14 cellular contexts compared by ENCODE assay signal in genomic region chr11:66259225-66259624, GRCh38. TPM values are rescaled to one million over a fixed set of nuclear protein-coding genes. Genes with fewer than 3 reads are reported as not detected.
A peak's percentile ranks its signal among the peaks of the same experiment; 100 is the strongest.
DNase-seq lines count a peak whose midpoint lies in the region; ATAC-seq, FAIRE-seq and TF ChIP-seq lines count a peak whose summit lies in the region.
"Had no signal": no experiment of that assay in that cellular context is flagged by ENCODE, and none has a peak within 500 bp of the region (broad histone marks: within the 10 kb centered on the region; RNA-seq: fewer than 3 reads in every experiment).

No MANE protein-coding gene starts in this region.

- H3K4ac ChIP-seq in H1 (replicated peaks; ENCODE audit: insufficient read length, low read depth, low read length) = no peak overlapping the region

- BruUV-seq in PC-9 (replicated peaks; lab: Mats Ljungman, UMichigan) = TSS peak; percentile 35

- no peak for TF ChIP-seq CTCF in PC-9 (conservative IDR thresholded peaks at IDR 0.05)
- no peak for TF ChIP-seq CTCF in H1 (IDR thresholded peaks at IDR 0.05; ENCODE audit: control extremely low read depth in 1 of 3, insufficient read depth in 1 of 3, low read depth in 1 of 3, low read length in 3 of 3)
- TF ChIP-seq CTCF in upper lobe of right lung (IDR thresholded peaks at IDR 0.05) = no peak

- no peak overlapping the region for H4K91ac ChIP-seq in H1 (replicated peaks; ENCODE audit: insufficient read length, low read length)

- H3K27ac ChIP-seq in PC-9 (no peak overlapping the region), H1 (ENCODE audit: low read depth, low read length) (no peak overlapping the region), upper lobe of right lung (no peak overlapping the region)
- H3K27ac ChIP-seq: right lobe of liver had no signal

- no peak overlapping the region for H3K9ac ChIP-seq in H1 (replicated peaks in 1 of 4; ENCODE audit: extremely low read depth in 1 of 4, low read depth in 3 of 4, low read length in 3 of 4)
- H3K9ac ChIP-seq in skeletal muscle satellite cell (ENCODE audit: low read depth, low read length) = peak overlapping the region; percentile 97

- no peak for ATAC-seq in upper lobe of right lung

- H2AFZ ChIP-seq in PC-9 = no peak overlapping the region
- H2AFZ ChIP-seq in H1 (ENCODE audit: low read length) = no peak overlapping the region

- H3K4me1 ChIP-seq in PC-9 (replicated peaks; ENCODE audit: insufficient read depth) = 0 out of 2 replicates have a peak, but pooled peaks cover 15% of the 10 kb centered on the region
- H3K4me1 ChIP-seq in H1 (replicated peaks in 1 of 4; ENCODE audit: control insufficient read depth in 3 of 4, insufficient read depth in 4 of 4, low read length in 3 of 4) = peaks cover 0 to 5% (median 2%) of the 10 kb centered on the region in 4 experiments; a peak in 4 of 7 replicates
- H3K4me1 ChIP-seq in skeletal muscle satellite cell (ENCODE audit: control insufficient read depth, insufficient read depth, low read length) = peaks cover 15% of the 10 kb centered on the region
- peaks cover 12% of the 10 kb centered on the region for H3K4me1 ChIP-seq in upper lobe of right lung

- no peaks in the 10 kb centered on the region for H3K9me3 ChIP-seq in PC-9 (ENCODE audit: insufficient read depth, low read depth)
- H3K9me3 ChIP-seq in H1 (ENCODE audit: insufficient read depth in 2 of 2, low read depth in 1 of 2, low read length in 1 of 2) = no peaks in the 10 kb centered on the region
- H3K9me3 ChIP-seq in skeletal muscle satellite cell (replicated peaks; ENCODE audit: low read length) = no peaks in the 10 kb centered on the region
- no peaks in the 10 kb centered on the region for H3K9me3 ChIP-seq in upper lobe of right lung
- H3K9me3 ChIP-seq: right lobe of liver, transverse colon had no signal

- no peak for FAIRE-seq in H1 (lab: Jason Lieb, UNC)

- TF ChIP-seq POLR2A in H1 (IDR thresholded peaks at IDR 0.05; ENCODE audit: control extremely low read depth in 1 of 2, low read depth in 2 of 2, low read length in 2 of 2) = no peak

- H3K23me2 ChIP-seq in H1 (ENCODE audit: low read depth, low read length) = peaks cover 10% of the 10 kb centered on the region

- H2BK5ac ChIP-seq in H1 (ENCODE audit: low read depth, low read length) = no peak overlapping the region

- no peak overlapping the region for H3K56ac ChIP-seq in H1 (replicated peaks; ENCODE audit: insufficient read length, low read depth, low read length)

- H3K79me1 ChIP-seq in H1 (ENCODE audit: low read depth, low read length) = no peaks in the 10 kb centered on the region

- no peak overlapping the region for H4K5ac ChIP-seq in H1 (ENCODE audit: insufficient read length, low read depth, low read length)

- H3K23ac ChIP-seq in H1 (ENCODE audit: insufficient read length) = no peak overlapping the region

- H3F3A ChIP-seq in PC-9 (ENCODE audit: insufficient read depth, low read depth) = peaks cover 15% of the 10 kb centered on the region; the same call in 1 of the 2 replicates

- H4K8ac ChIP-seq in H1 (ENCODE audit: extremely low read depth, insufficient read depth, low read length) = no peak overlapping the region

- H3K27me3 ChIP-seq in PC-9 (ENCODE audit: insufficient read depth, low read depth) (no peaks in the 10 kb centered on the region), H1 (replicated peaks in 1 of 4; ENCODE audit: control insufficient read depth in 3 of 4, extremely low read depth in 1 of 4, insufficient read depth in 3 of 4, low read length in 3 of 4) (peaks cover 0 to 3% (median 0%) of the 10 kb centered on the region in 4 experiments; a peak in 1 of 7 replicates), skeletal muscle satellite cell (ENCODE audit: control insufficient read depth, insufficient read depth, low read length) (no peaks in the 10 kb centered on the region), upper lobe of right lung (no peaks in the 10 kb centered on the region)
- H3K27me3 ChIP-seq: right lobe of liver had no signal

- no peak overlapping the region for H3K18ac ChIP-seq in H1 (ENCODE audit: extremely low read depth, low read length)

- no peak overlapping the region for H3K14ac ChIP-seq in H1 (ENCODE audit: insufficient read length)

- H2BK120ac ChIP-seq in H1 (replicated peaks; ENCODE audit: low read depth, low read length) = no peak overlapping the region

- intact Hi-C loops in PC-9 (cut with micrococcal nuclease; ENCODE audit: unreplicated experiment) = no loop called here
- intact Hi-C loops in upper lobe of right lung (cut with DNase I) = no loop called here

- no peak for TF ChIP-seq RAD21 in H1 (IDR thresholded peaks at IDR 0.05 in 1 of 2, conservative IDR thresholded peaks at IDR 0.05 in 1 of 2; ENCODE audit: low read depth in 2 of 2, low read length in 2 of 2)

- H3K9me2 ChIP-seq in PC-9 (ENCODE audit: insufficient read depth) = no peaks in the 10 kb centered on the region

- WGBS in H1 (ENCODE audit: extremely low coverage in 1 of 2, insufficient coverage in 1 of 2, insufficient read length in 1 of 2, insufficient replicate concordance in 2 of 2, low coverage in 1 of 2, low lambda C conversion rate in 2 of 2, missing lambda C conversion rate in 1 of 2), 2 experiments = 90% methylated on average over 2 of the region's 2 CpGs; no CpG with 5 or more reads in 1 of the 2 experiments

- H3K9me3 Mint-ChIP-seq in activated T-cell treated with anti-CD3 and anti-CD28 coated beads, Interleukin-2, amount 50 U/mL, for 24 hours = no peaks in the 10 kb centered on the region

- no peak overlapping the region for H2BK12ac ChIP-seq in H1 (ENCODE audit: low read depth, low read length)

- no peak overlapping the region for H2BK20ac ChIP-seq in H1 (ENCODE audit: low read length)

- no peak overlapping the region for H2BK15ac ChIP-seq in H1 (ENCODE audit: low read length)

- TF ChIP-seq EP300 in H1 (IDR thresholded peaks at IDR 0.05; ENCODE audit: borderline replicate concordance in 1 of 2, low read depth in 2 of 2, low read length in 2 of 2) = no peak

- no peak for DNase-seq in activated T-cell treated with anti-CD3 and anti-CD28 coated beads, Interleukin-2, amount 50 U/mL, for 24 hours
- no peak for DNase-seq in activated T-cell treated with anti-CD3 and anti-CD28 coated beads for 4 hours
- no peak for DNase-seq in PC-9
- DNase-seq in H1 (ENCODE audit: low read depth in 1 of 2, low spot score in 2 of 2) = no peak
- no peak for DNase-seq in NCI-H2081 (lab: John Stamatoyannopoulos, UW)
- no peak for DNase-seq in upper lobe of right lung
- no peak for DNase-seq in ureter (ENCODE audit: low spot score)
- DNase-seq: central memory CD4-positive, alpha-beta T cell; EL; erythroblast; right lobe of liver; T-helper 9 cell; transverse colon had no signal

- H3K27me3 Mint-ChIP-seq in activated T-cell treated with anti-CD3 and anti-CD28 coated beads, Interleukin-2, amount 50 U/mL, for 24 hours = no peaks in the 10 kb centered on the region

- no peaks in the 10 kb centered on the region; the same call in 1 of the 2 replicates for H4K20me1 ChIP-seq in PC-9 (ENCODE audit: insufficient read depth)
- H4K20me1 ChIP-seq in H1 (replicated peaks in 1 of 2; ENCODE audit: control insufficient read depth in 1 of 2, insufficient read depth in 2 of 2, low read length in 2 of 2) = peaks cover 5 to 19% of the 10 kb centered on the region in 2 experiments

- POLR2A ChIA-PET in PC-9 (lab: Charles Lee; ENCODE audit: unreplicated experiment) (no interaction called here), H1 (lab: Charles Lee; ENCODE audit: partially characterized antibody) (interaction anchor here (0.7 to 1.2 kb wide), 4 partner anchors 14 to 208 kb away, joined by 3 to 4 read pairs (median 3); no protein-coding TSS in a partner anchor)

- peak overlapping the region; percentile 94 for H3K4me3 Mint-ChIP-seq in activated T-cell treated with anti-CD3 and anti-CD28 coated beads, Interleukin-2, amount 50 U/mL, for 24 hours

- peak overlapping the region; percentile 99 for H3K27ac Mint-ChIP-seq in activated T-cell treated with anti-CD3 and anti-CD28 coated beads, Interleukin-2, amount 50 U/mL, for 24 hours

- CTCF ChIA-PET in PC-9 (lab: Charles Lee) = no interaction called here
- CTCF ChIA-PET in H1 (lab: Charles Lee; ENCODE audit: partially characterized antibody) = interaction anchor here (0.6 to 1.5 kb wide), 7 partner anchors 7 to 304 kb away, joined by 3 to 8 read pairs (median 4); no protein-coding TSS in a partner anchor

- H3K36me3 Mint-ChIP-seq in activated T-cell treated with anti-CD3 and anti-CD28 coated beads, Interleukin-2, amount 50 U/mL, for 24 hours (ENCODE audit: low read depth) = peaks cover 66% of the 10 kb centered on the region

- peaks cover 34% of the 10 kb centered on the region for H3K4me1 Mint-ChIP-seq in activated T-cell treated with anti-CD3 and anti-CD28 coated beads, Interleukin-2, amount 50 U/mL, for 24 hours (ENCODE audit: low read depth)

- H2AK5ac ChIP-seq in H1 (ENCODE audit: low read depth, low read length) = no peak overlapping the region

- H3K4me2 ChIP-seq in PC-9 (peak overlapping the region; percentile 92), H1 (ENCODE audit: insufficient read depth in 1 of 2, low read depth in 2 of 2, low read length in 2 of 2) (peak overlapping the region in 1 of 2 experiments; percentile 27; a peak in 1 of 4 replicates), skeletal muscle satellite cell (ENCODE audit: low read length) (peak overlapping the region; percentile 99)

- H3K4me3 ChIP-seq in PC-9 = peak overlapping the region; percentile 93; the same call in 1 of the 2 replicates
- peak overlapping the region in 1 of 4 experiments; percentile 92; a peak in 2 of 8 replicates for H3K4me3 ChIP-seq in H1 (ENCODE audit: extremely low read depth in 1 of 4, insufficient read depth in 2 of 4, low read depth in 3 of 4, low read length in 4 of 4)
- no peak overlapping the region for H3K4me3 ChIP-seq in skeletal muscle satellite cell (ENCODE audit: low read length)
- no peak overlapping the region for H3K4me3 ChIP-seq in upper lobe of right lung

- H3K79me2 ChIP-seq in PC-9 (ENCODE audit: low read depth) = peaks cover 17% of the 10 kb centered on the region
- peaks cover 0 to 5% of the 10 kb centered on the region in 2 experiments; a peak in 1 of 4 replicates for H3K79me2 ChIP-seq in H1 (ENCODE audit: control insufficient read depth in 1 of 2, insufficient read depth in 2 of 2, low read length in 2 of 2)

- 0 out of 2 replicates have a peak, but pooled peaks cover 8% of the 10 kb centered on the region for H3K36me3 ChIP-seq in PC-9 (ENCODE audit: low read depth)
- H3K36me3 ChIP-seq in H1 (ENCODE audit: control insufficient read depth in 2 of 4, insufficient read depth in 4 of 4, low read length in 3 of 4) = peaks cover 12 to 24% (median 17%) of the 10 kb centered on the region in 4 experiments; a peak in 7 of 8 replicates
- H3K36me3 ChIP-seq in skeletal muscle satellite cell (ENCODE audit: insufficient read depth, low read length) = peaks cover 41% of the 10 kb centered on the region
- no peaks in the 10 kb centered on the region for H3K36me3 ChIP-seq in upper lobe of right lung
- H3K36me3 ChIP-seq: right lobe of liver, transverse colon had no signal

RNA-seq across cellular contexts. Expression of gene KLC2, which starts 1.7 kb away (rescaled TPM):
- total RNA-seq in PC-9 (2021) = 48.3 and 58.4 TPM in 2 replicates
- total RNA-seq in H1 (2021; fragmentation: NEBNext Ultra II Directional; extraction: Animal tissue kit (Norgen Biotek cat#: 25700)) = 41.8 and 42.5 TPM in 2 replicates
- polyA plus RNA-seq in H1 (2011; rRNA removed) = 17.3 and 28.6 TPM in 2 replicates
- 20.5 TPM for polyA plus RNA-seq in H1 (2011; cell fraction: cytosol; rRNA removed)
- 71.8 TPM for polyA plus RNA-seq in H1 (2011; cell fraction: nucleus; rRNA removed)
- 31.1 to 40.5 TPM (median 38.8 TPM) in 4 replicates for polyA plus RNA-seq in H1 (2012, experiment 1 of 2)
- polyA plus RNA-seq in H1 (2012, experiment 2 of 2) = 28.5 TPM
- polyA plus RNA-seq in H1 (2013, experiment 1 of 2) = 25.6 TPM
- polyA plus RNA-seq in H1 (2013, experiment 2 of 2) = 23.0 TPM
- polyA minus RNA-seq in H1 (2011; rRNA and poly(A)+ RNA removed) = 13.9 and 27.0 TPM in 2 replicates
- polyA minus RNA-seq in H1 (2011; cell fraction: cytosol; rRNA and poly(A)+ RNA removed) = 20.8 TPM
- 25.4 TPM for polyA minus RNA-seq in H1 (2011; cell fraction: nucleus; rRNA and poly(A)+ RNA removed)
- 15.1 and 17.0 TPM in 2 replicates for total RNA-seq in skeletal muscle satellite cell (2012; rRNA removed)
- total RNA-seq in upper lobe of right lung = 27.6 TPM
- total RNA-seq in ureter = 31.3 TPM

RNA-seq across cellular contexts. Expression of gene RAB1B, which starts 9.2 kb away (rescaled TPM):
- total RNA-seq in PC-9 (2021) (209 and 232 TPM in 2 replicates), upper lobe of right lung (138 TPM), ureter (157 TPM)
- total RNA-seq in H1 (2021; fragmentation: NEBNext Ultra II Directional; extraction: Animal tissue kit (Norgen Biotek cat#: 25700)) = 100 and 106 TPM in 2 replicates
- 217 and 306 TPM in 2 replicates for polyA plus RNA-seq in H1 (2011; rRNA removed)
- polyA plus RNA-seq in H1 (2011; cell fraction: cytosol; rRNA removed) = 154 TPM
- 150 TPM for polyA plus RNA-seq in H1 (2011; cell fraction: nucleus; rRNA removed)
- polyA plus RNA-seq in H1 (2012, experiment 1 of 2) = 83.5 to 116 TPM (median 115 TPM) in 4 replicates
- polyA plus RNA-seq in H1 (2012, experiment 2 of 2) = 130 TPM
- 89.8 TPM for polyA plus RNA-seq in H1 (2013, experiment 1 of 2)
- 91.6 TPM for polyA plus RNA-seq in H1 (2013, experiment 2 of 2)
- 110 and 111 TPM in 2 replicates for polyA minus RNA-seq in H1 (2011; rRNA and poly(A)+ RNA removed)
- polyA minus RNA-seq in H1 (2011; cell fraction: cytosol; rRNA and poly(A)+ RNA removed) = 81.3 TPM
- polyA minus RNA-seq in H1 (2011; cell fraction: nucleus; rRNA and poly(A)+ RNA removed) = 39.8 TPM
- total RNA-seq in skeletal muscle satellite cell (2012; rRNA removed) = 77.3 and 92.0 TPM in 2 replicates

RNA-seq across cellular contexts. Expression of gene CNIH2, which starts 18.8 kb away (rescaled TPM):
- total RNA-seq in PC-9 (2021) = 5.5 and 6.8 TPM in 2 replicates
- total RNA-seq in H1 (2021; fragmentation: NEBNext Ultra II Directional; extraction: Animal tissue kit (Norgen Biotek cat#: 25700)) = 15.8 and 17.0 TPM in 2 replicates
- 11.6 and 12.5 TPM in 2 replicates for polyA plus RNA-seq in H1 (2011; rRNA removed)
- polyA plus RNA-seq in H1 (2011; cell fraction: cytosol; rRNA removed) = 5.5 TPM
- 13.1 TPM for polyA plus RNA-seq in H1 (2011; cell fraction: nucleus; rRNA removed)
- 11.7 to 18.1 TPM (median 16.2 TPM) in 4 replicates for polyA plus RNA-seq in H1 (2012, experiment 1 of 2)
- polyA plus RNA-seq in H1 (2012, experiment 2 of 2) = 12.4 TPM
- polyA plus RNA-seq in H1 (2013, experiment 1 of 2) = 12.7 TPM
- polyA plus RNA-seq in H1 (2013, experiment 2 of 2) = 13.4 TPM
- 8.5 and 9.1 TPM in 2 replicates for polyA minus RNA-seq in H1 (2011; rRNA and poly(A)+ RNA removed)
- 11.6 TPM for polyA minus RNA-seq in H1 (2011; cell fraction: cytosol; rRNA and poly(A)+ RNA removed)
- polyA minus RNA-seq in H1 (2011; cell fraction: nucleus; rRNA and poly(A)+ RNA removed) = 5.0 TPM
- 1.3 TPM in 1 of 2 replicates, not detected in the other for total RNA-seq in skeletal muscle satellite cell (2012; rRNA removed)
- total RNA-seq in upper lobe of right lung = 1.6 TPM
- 2.2 TPM for total RNA-seq in ureter

RNA-seq across cellular contexts. Expression of gene YIF1A, which starts 29.7 kb away (rescaled TPM):
- total RNA-seq in PC-9 (2021) (81.8 and 84.8 TPM in 2 replicates), upper lobe of right lung (66.9 TPM), ureter (78.7 TPM)
- total RNA-seq in H1 (2021; fragmentation: NEBNext Ultra II Directional; extraction: Animal tissue kit (Norgen Biotek cat#: 25700)) = 70.1 and 75.9 TPM in 2 replicates
- 178 and 248 TPM in 2 replicates for polyA plus RNA-seq in H1 (2011; rRNA removed)
- polyA plus RNA-seq in H1 (2011; cell fraction: cytosol; rRNA removed) = 106 TPM
- 184 TPM for polyA plus RNA-seq in H1 (2011; cell fraction: nucleus; rRNA removed)
- 50.7 to 118 TPM (median 101 TPM) in 4 replicates for polyA plus RNA-seq in H1 (2012, experiment 1 of 2)
- polyA plus RNA-seq in H1 (2012, experiment 2 of 2) = 274 TPM
- polyA plus RNA-seq in H1 (2013, experiment 1 of 2) = 179 TPM
- 193 TPM for polyA plus RNA-seq in H1 (2013, experiment 2 of 2)
- 96.9 and 101 TPM in 2 replicates for polyA minus RNA-seq in H1 (2011; rRNA and poly(A)+ RNA removed)
- polyA minus RNA-seq in H1 (2011; cell fraction: cytosol; rRNA and poly(A)+ RNA removed) = 80.4 TPM
- 42.2 TPM for polyA minus RNA-seq in H1 (2011; cell fraction: nucleus; rRNA and poly(A)+ RNA removed)
- total RNA-seq in skeletal muscle satellite cell (2012; rRNA removed) = 181 and 287 TPM in 2 replicates

RNA-seq across cellular contexts. Expression of gene TMEM151A, which starts 32.5 kb away (rescaled TPM):
- 0.15 and 0.22 TPM in 2 replicates for total RNA-seq in PC-9 (2021)
- total RNA-seq in H1 (2021; fragmentation: NEBNext Ultra II Directional; extraction: Animal tissue kit (Norgen Biotek cat#: 25700)) = 2.4 and 3.2 TPM in 2 replicates
- 3.2 and 4.5 TPM in 2 replicates for polyA plus RNA-seq in H1 (2011; rRNA removed)
- polyA plus RNA-seq in H1 (2011; cell fraction: cytosol; rRNA removed) = 2.2 TPM
- 2.4 TPM for polyA plus RNA-seq in H1 (2011; cell fraction: nucleus; rRNA removed)
- polyA plus RNA-seq in H1 (2012, experiment 1 of 2) = 0.87 to 2.5 TPM (median 2.1 TPM) in 4 replicates
- polyA plus RNA-seq in H1 (2012, experiment 2 of 2) = 2.3 TPM
- 3.7 TPM for polyA plus RNA-seq in H1 (2013, experiment 1 of 2)
- polyA plus RNA-seq in H1 (2013, experiment 2 of 2) = 4.0 TPM
- 0.56 and 1.3 TPM in 2 replicates for polyA minus RNA-seq in H1 (2011; rRNA and poly(A)+ RNA removed)
- 1.8 TPM for polyA minus RNA-seq in H1 (2011; cell fraction: cytosol; rRNA and poly(A)+ RNA removed)
- polyA minus RNA-seq in H1 (2011; cell fraction: nucleus; rRNA and poly(A)+ RNA removed) = 2.8 TPM
- total RNA-seq in skeletal muscle satellite cell (2012; rRNA removed) = 0.22 TPM in 1 of 2 replicates, not detected in the other
- 0.41 TPM for total RNA-seq in upper lobe of right lung
- not detected for total RNA-seq in ureter
